In the genomic region with DNA sequence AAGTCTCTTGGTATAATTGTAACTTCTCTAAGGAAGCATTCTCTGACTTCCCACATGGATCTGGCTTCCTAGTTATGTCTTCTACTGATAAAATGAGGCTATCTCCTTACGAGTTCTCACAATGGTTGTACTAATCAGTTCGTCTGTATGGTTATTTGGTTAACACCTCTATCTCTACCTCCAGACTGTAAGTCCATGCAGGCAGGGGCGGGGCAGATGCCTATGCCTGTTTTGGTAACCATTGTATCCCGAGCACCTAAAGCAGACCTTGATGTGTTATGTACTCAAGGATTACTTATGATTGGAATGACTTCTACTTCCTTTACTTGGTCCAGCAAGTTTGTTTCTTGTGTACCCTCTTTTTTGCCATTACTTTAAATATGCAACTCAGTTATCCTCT, we compare ENCODE assay signal across 26 cellular contexts.
"Had no signal": no experiment of that assay in that cellular context is flagged by ENCODE, and none has a peak within 500 bp of the region (broad histone marks: within the 10 kb centered on the region; RNA-seq: fewer than 3 reads in every experiment).

No MANE protein-coding gene starts in this region.

- ATAC-seq: left colon; left lung; mucosa of descending colon; naive thymus-derived CD4-positive, alpha-beta T cell; natural killer cell treated with Interleukin-12 subunit alpha and Interleukin-12 subunit beta and Interleukin-15 and Interleukin-18, amount 100 ng/mL, for 72 hours; pancreas; right cardiac atrium; stimulated activated effector memory CD8-positive, alpha-beta T cell treated with anti-CD3 and anti-CD28 coated beads, Interleukin-12 subunit alpha, Interleukin-12 subunit beta, amount 100 ng/mL, for 72 hours had no signal

- H3K4me3 ChIP-seq: left lung, lung, mucosa of descending colon, pancreas, prostate gland, sigmoid colon, spleen, suprapubic skin, thoracic aorta, tibial artery, upper lobe of left lung had no signal

- H3K27ac ChIP-seq: left lung, pancreas, prostate gland, sigmoid colon, spleen, suprapubic skin, thoracic aorta, tibial artery, upper lobe of left lung had no signal

- FAIRE-seq: islet of Langerhans, kidney, pancreas, small intestine, urothelium cell line had no signal

- H3K9me3 ChIP-seq: pancreas, prostate gland, suprapubic skin had no signal

- H3K4me1 ChIP-seq: left lung, pancreas, prostate gland, sigmoid colon, spleen, suprapubic skin, tibial artery, upper lobe of left lung had no signal

- H3K27me3 ChIP-seq: pancreas, sigmoid colon, tibial artery, upper lobe of left lung had no signal

- DNase-seq: hypothalamus; immature natural killer cell; kidney; left colon; left lung; midbrain; mucosa of descending colon; naive thymus-derived CD4-positive, alpha-beta T cell; pancreas; retina; right cardiac atrium; sigmoid colon; small intestine; spleen; stimulated activated CD4-positive, alpha-beta T cell treated with anti-CD3 and anti-CD28 coated beads, Interleukin-4, amount 100 ng/mL, for 24 hours; stimulated activated naive CD4-positive, alpha-beta T cell; tibial artery; upper lobe of left lung had no signal

- H3K36me3 ChIP-seq: left lung, pancreas, prostate gland, sigmoid colon, spleen, suprapubic skin, thoracic aorta, tibial artery, upper lobe of left lung had no signal
